In the genomic region with DNA sequence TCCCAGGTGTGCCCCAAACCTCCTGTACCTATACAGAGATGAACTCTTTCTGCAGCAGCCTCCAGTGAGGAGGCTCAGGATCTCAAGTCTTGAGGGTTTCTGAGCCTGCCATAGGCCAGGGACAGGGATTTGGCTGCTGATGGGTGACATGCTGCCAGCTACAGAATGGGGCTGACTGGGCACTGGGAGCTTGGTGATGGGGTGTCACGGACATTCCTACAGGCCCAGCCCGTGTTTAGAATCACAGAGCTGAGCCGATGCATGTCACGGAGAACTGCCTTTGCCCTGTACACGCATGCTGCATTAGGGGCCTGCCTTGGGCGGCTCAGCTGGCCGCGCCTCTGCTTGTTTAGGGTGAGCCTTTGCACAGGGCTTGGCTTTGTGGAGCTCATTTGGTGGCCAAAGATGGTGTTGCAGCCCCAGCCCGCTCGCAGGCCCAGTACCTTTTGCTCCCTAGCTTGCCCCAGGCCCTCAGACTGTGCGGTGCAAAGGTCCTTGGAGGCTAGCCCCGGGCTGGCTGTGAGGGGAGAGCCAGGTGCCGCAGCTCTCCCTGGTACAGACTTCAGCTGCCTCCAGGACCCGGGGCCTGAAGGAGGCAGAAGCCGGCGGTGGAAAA, we compare ENCODE assay signal across 10 cellular contexts.
A peak's percentile ranks its signal among the peaks of the same experiment; 100 is the strongest.
DNase-seq lines count a peak whose midpoint lies in the region; ATAC-seq and TF ChIP-seq lines count a peak whose summit lies in the region.
"Had no signal": no experiment of that assay in that cellular context is flagged by ENCODE, and none has a peak within 500 bp of the region (broad histone marks: within the 10 kb centered on the region; RNA-seq: fewer than 3 reads in every experiment).

No MANE protein-coding gene starts in this region.

- peak overlapping the region; percentile 82 for H2AFZ ChIP-seq in IMR-90 (replicated peaks; ENCODE audit: low read length, poor library complexity)

- H2BK15ac ChIP-seq in IMR-90 (ENCODE audit: low read depth, low read length) = no peak overlapping the region

- no peak overlapping the region for H4K91ac ChIP-seq in IMR-90 (ENCODE audit: insufficient read depth, low read depth, low read length)

- H2BK120ac ChIP-seq in IMR-90 (ENCODE audit: low read depth, low read length) = 0 out of 2 replicates have a peak overlapping the region, but pooled peaks have one; percentile 10

- WGBS in IMR-90 (ENCODE audit: extremely low coverage in 2 of 2, insufficient read length in 1 of 2), 2 experiments = 71% methylated on average over 6 of the region's 16 CpGs; no CpG with 5 or more reads in 1 of the 2 experiments

- H3K36me3 Mint-ChIP-seq in nephron (ENCODE audit: low read depth) = no peaks in the 10 kb centered on the region
- no peaks in the 10 kb centered on the region for H3K36me3 Mint-ChIP-seq in stimulated activated memory B cell treated with anti-CD40 and anti-IgM and Interleukin-4, amounts not matched to agents 10 μg/mL and 1 μg/mL and 100 μg/mL, for 72 hours

- H2BK5ac ChIP-seq in IMR-90 (ENCODE audit: low read depth, low read length, poor library complexity, severe bottlenecking) = no peak overlapping the region

- H3K27me3 Mint-ChIP-seq in nephron (ENCODE audit: low read depth) = peaks cover 37% of the 10 kb centered on the region
- H3K27me3 Mint-ChIP-seq in stimulated activated memory B cell treated with anti-CD40 and anti-IgM and Interleukin-4, amounts not matched to agents 10 μg/mL and 1 μg/mL and 100 μg/mL, for 72 hours = peaks cover 92% of the 10 kb centered on the region

- no peaks in the 10 kb centered on the region for H3K36me3 ChIP-seq in A673 (ENCODE audit: insufficient read depth, low read length, poor library complexity, severe bottlenecking)
- no peaks in the 10 kb centered on the region for H3K36me3 ChIP-seq in IMR-90 (ENCODE audit: control insufficient read depth, insufficient read depth, low read length)

- no peak for TF ChIP-seq RAD21 in IMR-90 (IDR thresholded peaks at IDR 0.05; ENCODE audit: low read length)

- no peak overlapping the region for H3K56ac ChIP-seq in IMR-90 (ENCODE audit: extremely low read depth, insufficient read depth, low read length)

- no peak overlapping the region for H2BK20ac ChIP-seq in IMR-90 (ENCODE audit: low read depth, low read length)

- H3K23ac ChIP-seq in IMR-90 (ENCODE audit: low read depth, low read length) = no peak overlapping the region; the same call in none of the 2 replicates

- no peaks in the 10 kb centered on the region for H3K4me1 ChIP-seq in A673 (ENCODE audit: insufficient read depth, low read length, poor library complexity, severe bottlenecking)
- peaks cover 3% of the 10 kb centered on the region; the same call in 1 of the 2 replicates for H3K4me1 ChIP-seq in IMR-90 (ENCODE audit: control insufficient read depth, insufficient read depth, low read length)

- H3K18ac ChIP-seq in IMR-90 (ENCODE audit: low read depth, low read length) = no peak overlapping the region

- peak overlapping the region; percentile 37 for H2AK9ac ChIP-seq in IMR-90 (replicated peaks; ENCODE audit: low read depth, low read length, poor library complexity)

- no peak overlapping the region for H3K14ac ChIP-seq in IMR-90 (replicated peaks; ENCODE audit: low read depth, low read length)

- H3K4ac ChIP-seq in IMR-90 (ENCODE audit: low read depth, low read length) = peak overlapping the region; percentile 49; the same call in 1 of the 2 replicates

- H4K5ac ChIP-seq in IMR-90 (ENCODE audit: low read depth, low read length) = no peak overlapping the region; the same call in 1 of the 2 replicates

- H3K4me3 ChIP-seq in A673 (ENCODE audit: low read depth, low read length, poor library complexity, severe bottlenecking) = peak overlapping the region; percentile 36
- peak overlapping the region; percentile 47 for H3K4me3 ChIP-seq in IMR-90 (ENCODE audit: insufficient read depth, low read depth, low read length)

- H4K20me1 ChIP-seq in IMR-90 (ENCODE audit: insufficient read depth, low read length) = peaks cover 7% of the 10 kb centered on the region; the same call in 1 of the 2 replicates

- H3K79me1 ChIP-seq in IMR-90 (ENCODE audit: low read depth in 1 of 2, low read length in 2 of 2) = peaks cover 30 to 58% of the 10 kb centered on the region in 2 experiments

- H3K9me3 ChIP-seq in A673 (ENCODE audit: low read depth, low read length, poor library complexity, severe bottlenecking) (no peaks in the 10 kb centered on the region), IMR-90 (ENCODE audit: control insufficient read depth, insufficient read depth, low read length) (no peaks in the 10 kb centered on the region)
- H3K9me3 ChIP-seq: Caco-2 had no signal

- H3K27me3 ChIP-seq in A673 (replicated peaks; ENCODE audit: insufficient read depth, low read depth, low read length, poor library complexity) = peaks cover 98% of the 10 kb centered on the region
- no peaks in the 10 kb centered on the region for H3K27me3 ChIP-seq in IMR-90 (ENCODE audit: control insufficient read depth, insufficient read depth, low read length)

- 0 out of 2 replicates have a peak overlapping the region, but pooled peaks have one; percentile 37 for H3K9ac ChIP-seq in IMR-90 (ENCODE audit: low read depth, low read length)

- no peak overlapping the region for H2AK5ac ChIP-seq in IMR-90 (ENCODE audit: low read depth, low read length)

- peaks cover 4% of the 10 kb centered on the region; the same call in 1 of the 2 replicates for H3K9me1 ChIP-seq in IMR-90 (ENCODE audit: insufficient read depth, low read length)

- TF ChIP-seq POLR2A in IMR-90 (IDR thresholded peaks at IDR 0.05; ENCODE audit: low read depth, low read length) = no peak

- in situ Hi-C loops in IMR-90 (cut with MboI; ENCODE audit: low sequenced_read_pairs) = loop anchor here (25.0 kb wide), 1 partner anchor 700 kb away; no protein-coding TSS in a partner anchor

- H3K27ac ChIP-seq in A673 (ENCODE audit: low read depth, low read length, poor library complexity, severe bottlenecking) (no peak overlapping the region), IMR-90 (ENCODE audit: insufficient read depth, low read length) (no peak overlapping the region)

- POLR2A ChIA-PET in A673 (lab: Charles Lee; ENCODE audit: low non-redundant PET) = no interaction called here
- POLR2A ChIA-PET in IMR-90 (lab: Charles Lee; ENCODE audit: unreplicated experiment) = no interaction called here

- peak overlapping the region; percentile 73 to 90 (median 80) for H3K27ac Mint-ChIP-seq in nephron
- H3K27ac Mint-ChIP-seq in stimulated activated memory B cell treated with anti-CD40 and anti-IgM and Interleukin-4, amounts not matched to agents 10 μg/mL and 1 μg/mL and 100 μg/mL, for 72 hours = no peak overlapping the region

- no peak for DNase-seq in A673 (ENCODE audit: low spot score)
- DNase-seq in IMR-90 = no peak
- no peak for DNase-seq in epidermal melanocyte (ENCODE audit: insufficient read length, low spot score)
- no peak for DNase-seq in NCI-H146 treated with DMSO at 0.1 percent for 48 hours (lab: John Stamatoyannopoulos, UW; ENCODE audit: unreplicated experiment)
- DNase-seq: Caco-2 had no signal

- ATAC-seq in IMR-90 (ENCODE audit: low read depth) (peak; percentile 7), esophagus mucosa (peak; percentile 88), GM19397 (IDR thresholded peaks at IDR 0.05; ENCODE audit: unreplicated experiment) (no peak)
- ATAC-seq in stimulated activated memory B cell treated with anti-CD40 and anti-IgM and Interleukin-4, amounts not matched to agents 10 μg/mL and 1 μg/mL and 100 μg/mL, for 72 hours = no peak

- peak overlapping the region; percentile 74 for H3K4me2 ChIP-seq in IMR-90 (ENCODE audit: low read depth, low read length)

- TF ChIP-seq CTCF in A673 (conservative IDR thresholded peaks at IDR 0.05; ENCODE audit: low read depth, low read length) (no peak), IMR-90 (conservative IDR thresholded peaks at IDR 0.05; ENCODE audit: low read depth, low read length) (no peak; the same call in 1 of the 2 replicates), nephron (IDR thresholded peaks at IDR 0.05; ENCODE audit: unreplicated experiment in 3 of 3) (peak in 1 of 3 experiments; percentile 18)

- BruUV-seq in A673 (replicated peaks; lab: Mats Ljungman, UMichigan) (no TSS peak), IMR-90 (replicated peaks; lab: Mats Ljungman, UMichigan) (no TSS peak)

- dilution Hi-C loops in IMR-90 (cut with HindIII; ENCODE audit: low sequenced_read_pairs, unreplicated experiment) = no loop called here

- H3K4me1 Mint-ChIP-seq in nephron = peaks cover 62% of the 10 kb centered on the region
- H3K4me1 Mint-ChIP-seq in stimulated activated memory B cell treated with anti-CD40 and anti-IgM and Interleukin-4, amounts not matched to agents 10 μg/mL and 1 μg/mL and 100 μg/mL, for 72 hours = peaks cover 14% of the 10 kb centered on the region
- H3K4me1 Mint-ChIP-seq: central memory CD8-positive, alpha-beta T cell had no signal

- no peaks in the 10 kb centered on the region for H3K9me3 Mint-ChIP-seq in nephron
- H3K9me3 Mint-ChIP-seq in stimulated activated memory B cell treated with anti-CD40 and anti-IgM and Interleukin-4, amounts not matched to agents 10 μg/mL and 1 μg/mL and 100 μg/mL, for 72 hours = no peaks in the 10 kb centered on the region
- H3K9me3 Mint-ChIP-seq: central memory CD8-positive, alpha-beta T cell had no signal

- H3K4me3 Mint-ChIP-seq in nephron = peak overlapping the region; percentile 86 to 92 (median 88)
- H3K4me3 Mint-ChIP-seq in stimulated activated memory B cell treated with anti-CD40 and anti-IgM and Interleukin-4, amounts not matched to agents 10 μg/mL and 1 μg/mL and 100 μg/mL, for 72 hours = no peak overlapping the region
- H3K4me3 Mint-ChIP-seq: central memory CD8-positive, alpha-beta T cell had no signal

- H4K8ac ChIP-seq in IMR-90 (ENCODE audit: low read depth in 2 of 2, low read length in 2 of 2) = peak overlapping the region in 1 of 2 experiments; percentile 70; a peak in 1 of 4 replicates

- intact Hi-C loops in A673 (cut with micrococcal nuclease; ENCODE audit: unreplicated experiment) (no loop called here), IMR-90 (cut with micrococcal nuclease) (no loop called here)

- CTCF ChIA-PET in A673 (lab: Charles Lee) (no interaction called here), IMR-90 (lab: Yijun Ruan, JAX) (interaction anchor here (1.0 to 1.2 kb wide), 2 partner anchors 8 to 9 kb away, joined by 3 to 4 read pairs; no protein-coding TSS in a partner anchor)

TF ChIP-seq in IMR-90, 13 proteins besides CTCF, POLR2A, EP300 and RAD21 (continues in another document):
- no peak for TF ChIP-seq CEBPB (IDR thresholded peaks at IDR 0.05; ENCODE audit: low read depth, low read length)
- TF ChIP-seq NFE2L2 (IDR thresholded peaks at IDR 0.05; ENCODE audit: low read depth, low read length) = no peak
- no peak for TF ChIP-seq RCOR1 (IDR thresholded peaks at IDR 0.05; ENCODE audit: insufficient replicate concordance, low read length)
- TF ChIP-seq FOS (IDR thresholded peaks at IDR 0.05; ENCODE audit: low read depth, low read length) = no peak
- TF ChIP-seq RFX5 (IDR thresholded peaks at IDR 0.05; ENCODE audit: low read depth, low read length) = no peak

Comparison
In these comparisons a context has a peak if more than half of its experiments do, and no peak if none do; other contexts are left out.
1. ATAC-seq: peak in IMR-90 (single experiment) and esophagus mucosa (single experiment); none in GM19397 (single experiment) and stimulated activated memory B cell treated with anti-CD40 and anti-IgM and Interleukin-4, amounts not matched to agents 10 μg/mL and 1 μg/mL and 100 μg/mL, for 72 hours (single experiment).